ENCODE assay signal across 26 cellular contexts in the genomic region with DNA sequence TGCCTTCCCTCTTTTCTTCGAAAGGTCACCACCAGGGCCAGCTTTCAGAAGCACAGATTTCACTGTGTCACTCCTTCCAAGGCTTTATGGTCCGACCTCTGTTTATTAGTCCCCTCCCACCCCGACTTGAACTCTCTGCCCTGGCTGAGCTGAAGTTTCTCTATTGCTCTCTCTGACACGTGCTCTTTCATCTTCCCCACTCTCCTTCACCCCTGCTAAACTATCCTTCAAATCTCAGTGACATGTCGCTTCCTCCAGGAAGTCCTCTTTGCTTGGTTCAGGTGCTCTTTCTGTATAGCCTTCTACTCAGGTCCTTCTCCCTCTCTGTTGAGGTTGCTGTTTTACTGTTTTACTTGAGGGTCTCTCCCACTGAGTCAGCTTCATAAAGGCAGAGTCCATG.
"Had no signal": no experiment of that assay in that cellular context is flagged by ENCODE, and none has a peak within 500 bp of the region (broad histone marks: within the 10 kb centered on the region; RNA-seq: fewer than 3 reads in every experiment).

No MANE protein-coding gene starts in this region.

- H3K4me1 Mint-ChIP-seq: immature natural killer cell; natural killer cell; stimulated activated naive B cell treated with anti-CD40 and anti-IgM and Interleukin-4, amounts not matched to agents 10 μg/mL and 1 μg/mL and 100 μg/mL, for 72 hours had no signal

- FAIRE-seq: islet of Langerhans, pancreas had no signal

- H3K27me3 Mint-ChIP-seq: stimulated activated naive B cell treated with anti-CD40 and anti-IgM and Interleukin-4, amounts not matched to agents 10 μg/mL and 1 μg/mL and 100 μg/mL, for 72 hours had no signal

- H3K4me1 ChIP-seq: pancreas, testis, thyroid gland had no signal

- H3K4me3 Mint-ChIP-seq: immature natural killer cell; memory B cell; natural killer cell; stimulated activated naive B cell treated with anti-CD40 and anti-IgM and Interleukin-4, amounts not matched to agents 10 μg/mL and 1 μg/mL and 100 μg/mL, for 72 hours had no signal

- ATAC-seq: natural killer cell; right cardiac atrium; stimulated activated naive B cell treated with anti-CD40 and anti-IgM and Interleukin-4, amounts not matched to agents 10 μg/mL and 1 μg/mL and 100 μg/mL, for 72 hours had no signal

- H3K9me3 Mint-ChIP-seq: immature natural killer cell; memory B cell; natural killer cell; stimulated activated naive B cell treated with anti-CD40 and anti-IgM and Interleukin-4, amounts not matched to agents 10 μg/mL and 1 μg/mL and 100 μg/mL, for 72 hours had no signal

- H3K4me2 ChIP-seq: smooth muscle cell had no signal

- H3K4me3 ChIP-seq: heart left ventricle, left ventricle myocardium inferior, lung, pancreas, prostate gland, sigmoid colon, smooth muscle cell, stomach, testis, thyroid gland, transverse colon, upper lobe of left lung, vagina had no signal

- H3K27ac ChIP-seq: heart left ventricle, left ventricle myocardium inferior, pancreas, prostate gland, sigmoid colon, stomach, testis, thyroid gland, transverse colon, upper lobe of left lung, vagina had no signal

- H3K36me3 Mint-ChIP-seq: immature natural killer cell; memory B cell; natural killer cell; stimulated activated naive B cell treated with anti-CD40 and anti-IgM and Interleukin-4, amounts not matched to agents 10 μg/mL and 1 μg/mL and 100 μg/mL, for 72 hours had no signal

- DNase-seq: heart left ventricle; immature natural killer cell; left ventricle myocardium inferior; midbrain; natural killer cell; nucleus accumbens; pancreas; posterior cingulate gyrus; retina; right cardiac atrium; stimulated activated CD4-positive, alpha-beta T cell treated with anti-CD3 and anti-CD28 coated beads, Interleukin-1b, Interleukin-23, amount 100 ng/mL, for 48 hours; stimulated activated CD4-positive, alpha-beta T cell treated with anti-CD3 and anti-CD28 coated beads, Interleukin-2, amount 100 ng/mL, for 48 hours; stimulated activated naive B cell treated with anti-CD40 and anti-IgM and Interleukin-4, amounts not matched to agents 10 μg/mL and 1 μg/mL and 100 μg/mL, for 72 hours; stimulated activated naive CD8-positive, alpha-beta T cell treated with anti-CD3 and anti-CD28 coated beads, Interleukin-15, Interleukin-2, amounts not matched to agents 100 U/mL and 50 U/mL, for 24 hours; stomach; testis; thyroid gland; transverse colon; upper lobe of left lung had no signal

- H3K27ac Mint-ChIP-seq: immature natural killer cell; memory B cell; natural killer cell; stimulated activated naive B cell treated with anti-CD40 and anti-IgM and Interleukin-4, amounts not matched to agents 10 μg/mL and 1 μg/mL and 100 μg/mL, for 72 hours had no signal

- H3K36me3 ChIP-seq: heart left ventricle, left ventricle myocardium inferior, pancreas, prostate gland, sigmoid colon, stomach, thyroid gland, transverse colon, upper lobe of left lung, vagina had no signal

- H3K9me3 ChIP-seq: heart left ventricle, left ventricle myocardium inferior, pancreas, prostate gland, sigmoid colon, stomach, testis, thyroid gland, transverse colon, upper lobe of left lung, vagina had no signal

- H3K27me3 ChIP-seq: heart left ventricle, pancreas, sigmoid colon, stomach, testis, thyroid gland, transverse colon, upper lobe of left lung, vagina had no signal
